In genomic region chr3:192212335-192212734, GRCh38 we compare ENCODE assay signal across 1 cellular context.
TF ChIP-seq lines count a peak whose summit lies in the region.

No MANE protein-coding gene starts in this region.

TF ChIP-seq in HCT116, 20 proteins besides CTCF, POLR2A, EP300 and RAD21 (continued from another document):
- TF ChIP-seq, protein P1, sequence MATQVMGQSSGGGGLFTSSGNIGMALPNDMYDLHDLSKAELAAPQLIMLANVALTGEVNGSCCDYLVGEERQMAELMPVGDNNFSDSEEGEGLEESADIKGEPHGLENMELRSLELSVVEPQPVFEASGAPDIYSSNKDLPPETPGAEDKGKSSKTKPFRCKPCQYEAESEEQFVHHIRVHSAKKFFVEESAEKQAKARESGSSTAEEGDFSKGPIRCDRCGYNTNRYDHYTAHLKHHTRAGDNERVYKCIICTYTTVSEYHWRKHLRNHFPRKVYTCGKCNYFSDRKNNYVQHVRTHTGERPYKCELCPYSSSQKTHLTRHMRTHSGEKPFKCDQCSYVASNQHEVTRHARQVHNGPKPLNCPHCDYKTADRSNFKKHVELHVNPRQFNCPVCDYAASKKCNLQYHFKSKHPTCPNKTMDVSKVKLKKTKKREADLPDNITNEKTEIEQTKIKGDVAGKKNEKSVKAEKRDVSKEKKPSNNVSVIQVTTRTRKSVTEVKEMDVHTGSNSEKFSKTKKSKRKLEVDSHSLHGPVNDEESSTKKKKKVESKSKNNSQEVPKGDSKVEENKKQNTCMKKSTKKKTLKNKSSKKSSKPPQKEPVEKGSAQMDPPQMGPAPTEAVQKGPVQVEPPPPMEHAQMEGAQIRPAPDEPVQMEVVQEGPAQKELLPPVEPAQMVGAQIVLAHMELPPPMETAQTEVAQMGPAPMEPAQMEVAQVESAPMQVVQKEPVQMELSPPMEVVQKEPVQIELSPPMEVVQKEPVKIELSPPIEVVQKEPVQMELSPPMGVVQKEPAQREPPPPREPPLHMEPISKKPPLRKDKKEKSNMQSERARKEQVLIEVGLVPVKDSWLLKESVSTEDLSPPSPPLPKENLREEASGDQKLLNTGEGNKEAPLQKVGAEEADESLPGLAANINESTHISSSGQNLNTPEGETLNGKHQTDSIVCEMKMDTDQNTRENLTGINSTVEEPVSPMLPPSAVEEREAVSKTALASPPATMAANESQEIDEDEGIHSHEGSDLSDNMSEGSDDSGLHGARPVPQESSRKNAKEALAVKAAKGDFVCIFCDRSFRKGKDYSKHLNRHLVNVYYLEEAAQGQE (IDR thresholded peaks at IDR 0.05; ENCODE audit: low read depth), result no peak
- TF ChIP-seq, protein P2, sequence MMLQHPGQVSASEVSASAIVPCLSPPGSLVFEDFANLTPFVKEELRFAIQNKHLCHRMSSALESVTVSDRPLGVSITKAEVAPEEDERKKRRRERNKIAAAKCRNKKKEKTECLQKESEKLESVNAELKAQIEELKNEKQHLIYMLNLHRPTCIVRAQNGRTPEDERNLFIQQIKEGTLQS (IDR thresholded peaks at IDR 0.05), result no peak
